ENCODE assay signal across 16 cellular contexts in the genomic region with DNA sequence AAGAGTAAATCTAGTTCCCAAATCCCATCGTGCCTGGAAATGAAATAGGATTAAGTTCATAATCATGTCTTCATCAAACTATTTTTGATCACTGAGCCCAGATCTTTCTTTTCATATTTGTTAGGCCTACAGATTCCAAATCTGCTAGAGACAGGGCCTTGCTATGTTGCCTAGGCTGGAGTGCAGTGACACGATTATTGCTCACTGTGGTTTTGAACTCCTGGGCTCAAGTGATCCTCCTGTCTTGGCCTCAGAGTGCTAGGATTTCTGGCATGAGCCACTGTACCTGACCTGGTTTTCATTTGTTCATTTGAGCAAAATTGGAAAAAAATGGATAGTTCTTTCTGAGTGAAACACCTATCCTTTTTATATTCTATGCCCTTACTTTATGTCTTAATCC. TPM values are rescaled to one million over a fixed set of nuclear protein-coding genes. Genes with fewer than 3 reads are reported as not detected.
DNase-seq lines count a peak whose midpoint lies in the region; ATAC-seq lines count a peak whose summit lies in the region.
"Had no signal": no experiment of that assay in that cellular context is flagged by ENCODE, and none has a peak within 500 bp of the region (broad histone marks: within the 10 kb centered on the region; RNA-seq: fewer than 3 reads in every experiment).

No MANE protein-coding gene starts in this region.

- intact Hi-C loops in activated naive CD4-positive, alpha-beta T cell treated with anti-CD3 and anti-CD28 coated beads for 36 hours (cut with micrococcal nuclease) = loop anchor here (1.0 to 10.0 kb wide), 2 partner anchors 8 to 1964 kb away; partner anchors contain the start of gene ZNF644

- no peaks in the 10 kb centered on the region for H3K27me3 Mint-ChIP-seq in activated naive CD4-positive, alpha-beta T cell treated with anti-CD3 and anti-CD28 coated beads for 36 hours (ENCODE audit: low read depth)
- H3K27me3 Mint-ChIP-seq in activated naive CD8-positive, alpha-beta T cell treated with anti-CD3 and anti-CD28 coated beads, Interleukin-2, amount 10 ng/mL, durations not matched to agents 7 days and 5 days = no peaks in the 10 kb centered on the region
- no peaks in the 10 kb centered on the region for H3K27me3 Mint-ChIP-seq in stimulated activated memory B cell treated with anti-CD40 and anti-IgM and Interleukin-4, amounts not matched to agents 10 μg/mL and 1 μg/mL and 100 μg/mL, for 72 hours

- peaks cover 54% of the 10 kb centered on the region for H3K4me1 Mint-ChIP-seq in activated naive CD4-positive, alpha-beta T cell treated with anti-CD3 and anti-CD28 coated beads for 36 hours (ENCODE audit: low read depth)
- H3K4me1 Mint-ChIP-seq in activated naive CD8-positive, alpha-beta T cell treated with anti-CD3 and anti-CD28 coated beads, Interleukin-2, amount 10 ng/mL, durations not matched to agents 7 days and 5 days = peaks cover 40% of the 10 kb centered on the region
- H3K4me1 Mint-ChIP-seq in stimulated activated memory B cell treated with anti-CD40 and anti-IgM and Interleukin-4, amounts not matched to agents 10 μg/mL and 1 μg/mL and 100 μg/mL, for 72 hours = peaks cover 57% of the 10 kb centered on the region

- DNase-seq in activated naive CD4-positive, alpha-beta T cell treated with anti-CD3 and anti-CD28 coated beads, Interleukin-2, amount 50 U/mL, for 72 hours (ENCODE audit: low spot score in 2 of 2) = no peak
- no peak for DNase-seq in activated naive CD4-positive, alpha-beta T cell treated with anti-CD3 and anti-CD28 coated beads for 36 hours
- DNase-seq in M059J (ENCODE audit: low read depth) (peak; percentile 33), SKM-1 (lab: John Stamatoyannopoulos, UW; ENCODE audit: unreplicated experiment) (no peak), COLO829 (ENCODE audit: low spot score) (no peak)
- DNase-seq in activated naive CD8-positive, alpha-beta T cell treated with anti-CD3 and anti-CD28 coated beads, Interleukin-2, amount 10 ng/mL, durations not matched to agents 7 days and 5 days = no peak
- DNase-seq: activated effector memory CD4-positive, alpha-beta T cell treated with Interleukin-2 at 50 U/mL for 16 hours; cerebellar nuclear complex; KG1; midbrain; MV-4-11; NCI-H1694; NCI-H69; upper lobe of left lung had no signal

- POLR2A ChIA-PET in activated naive CD8-positive, alpha-beta T cell treated with anti-CD3 and anti-CD28 coated beads, Interleukin-2, amount 10 ng/mL, durations not matched to agents 7 days and 5 days (lab: Charles Lee) = interaction anchor here (1.1 to 5.9 kb wide), 3 partner anchors 10 to 28 kb away, joined by 5 to 91 read pairs (median 7); partner anchors contain the start of gene DIPK1A

- peak in 1 of 2 donors; percentile 73 for ATAC-seq in activated naive CD4-positive, alpha-beta T cell treated with anti-CD3 and anti-CD28 coated beads, Interleukin-2, amount 50 U/mL, for 72 hours
- ATAC-seq in activated naive CD8-positive, alpha-beta T cell treated with anti-CD3 and anti-CD28 coated beads, Interleukin-2, amount 10 ng/mL, durations not matched to agents 7 days and 5 days (ENCODE audit: low read depth) = no peak
- no peak for ATAC-seq in stimulated activated memory B cell treated with anti-CD40 and anti-IgM and Interleukin-4, amounts not matched to agents 10 μg/mL and 1 μg/mL and 100 μg/mL, for 72 hours
- no peak for ATAC-seq in esophagus mucosa

- H3K9me3 Mint-ChIP-seq in activated naive CD4-positive, alpha-beta T cell treated with anti-CD3 and anti-CD28 coated beads, Interleukin-2, amount 50 U/mL, for 72 hours = peaks cover 0 to 4% of the 10 kb centered on the region in 2 donors
- H3K9me3 Mint-ChIP-seq in activated naive CD4-positive, alpha-beta T cell treated with anti-CD3 and anti-CD28 coated beads for 36 hours = no peaks in the 10 kb centered on the region
- H3K9me3 Mint-ChIP-seq in activated naive CD8-positive, alpha-beta T cell treated with anti-CD3 and anti-CD28 coated beads, Interleukin-2, amount 10 ng/mL, durations not matched to agents 7 days and 5 days = no peaks in the 10 kb centered on the region
- no peaks in the 10 kb centered on the region for H3K9me3 Mint-ChIP-seq in stimulated activated memory B cell treated with anti-CD40 and anti-IgM and Interleukin-4, amounts not matched to agents 10 μg/mL and 1 μg/mL and 100 μg/mL, for 72 hours

- peaks cover 0 to 5% of the 10 kb centered on the region in 2 donors for H3K36me3 Mint-ChIP-seq in activated naive CD4-positive, alpha-beta T cell treated with anti-CD3 and anti-CD28 coated beads, Interleukin-2, amount 50 U/mL, for 72 hours
- no peaks in the 10 kb centered on the region for H3K36me3 Mint-ChIP-seq in activated naive CD4-positive, alpha-beta T cell treated with anti-CD3 and anti-CD28 coated beads for 36 hours (ENCODE audit: low read depth)
- H3K36me3 Mint-ChIP-seq in activated naive CD8-positive, alpha-beta T cell treated with anti-CD3 and anti-CD28 coated beads, Interleukin-2, amount 10 ng/mL, durations not matched to agents 7 days and 5 days = peaks cover 6% of the 10 kb centered on the region
- peaks cover 8% of the 10 kb centered on the region for H3K36me3 Mint-ChIP-seq in stimulated activated memory B cell treated with anti-CD40 and anti-IgM and Interleukin-4, amounts not matched to agents 10 μg/mL and 1 μg/mL and 100 μg/mL, for 72 hours

- no peak overlapping the region for H3K4me3 Mint-ChIP-seq in activated naive CD4-positive, alpha-beta T cell treated with anti-CD3 and anti-CD28 coated beads for 36 hours
- H3K4me3 Mint-ChIP-seq in activated naive CD8-positive, alpha-beta T cell treated with anti-CD3 and anti-CD28 coated beads, Interleukin-2, amount 10 ng/mL, durations not matched to agents 7 days and 5 days = no peak overlapping the region
- no peak overlapping the region for H3K4me3 Mint-ChIP-seq in stimulated activated memory B cell treated with anti-CD40 and anti-IgM and Interleukin-4, amounts not matched to agents 10 μg/mL and 1 μg/mL and 100 μg/mL, for 72 hours

- peak overlapping the region; percentile 85 to 93 for H3K27ac Mint-ChIP-seq in activated naive CD4-positive, alpha-beta T cell treated with anti-CD3 and anti-CD28 coated beads, Interleukin-2, amount 50 U/mL, for 72 hours
- no peak overlapping the region for H3K27ac Mint-ChIP-seq in activated naive CD4-positive, alpha-beta T cell treated with anti-CD3 and anti-CD28 coated beads for 36 hours
- peak overlapping the region; percentile 63 for H3K27ac Mint-ChIP-seq in activated naive CD8-positive, alpha-beta T cell treated with anti-CD3 and anti-CD28 coated beads, Interleukin-2, amount 10 ng/mL, durations not matched to agents 7 days and 5 days
- H3K27ac Mint-ChIP-seq in stimulated activated memory B cell treated with anti-CD40 and anti-IgM and Interleukin-4, amounts not matched to agents 10 μg/mL and 1 μg/mL and 100 μg/mL, for 72 hours = peak overlapping the region; percentile 71

- CTCF ChIA-PET in activated naive CD4-positive, alpha-beta T cell treated with anti-CD3 and anti-CD28 coated beads for 36 hours (lab: Charles Lee) = interaction anchor here (1.0 to 2.3 kb wide), 4 partner anchors 8 to 130 kb away, joined by 3 to 14 read pairs (median 6); no protein-coding TSS in a partner anchor

RNA-seq across cellular contexts. Expression of gene DIPK1A, which starts 28.0 kb away (rescaled TPM):
- total RNA-seq in activated naive CD4-positive, alpha-beta T cell treated with anti-CD3 and anti-CD28 coated beads, Interleukin-2, amount 50 U/mL, for 72 hours = 1 to 10 TPM; 5.8 to 8.0 TPM
- total RNA-seq in activated naive CD4-positive, alpha-beta T cell treated with anti-CD3 and anti-CD28 coated beads for 36 hours = 1 to 10 TPM; 4.5 to 5.0 TPM
- 12.7 and 21.5 TPM in 2 replicates for total RNA-seq in M059J (2014; rRNA removed; shearing (Covaris generic))
- total RNA-seq in activated naive CD8-positive, alpha-beta T cell treated with anti-CD3 and anti-CD28 coated beads, Interleukin-2, amount 10 ng/mL, durations not matched to agents 7 days and 5 days = 10 to 100 TPM; 11.6 TPM
- 2.8 TPM for total RNA-seq in esophagus mucosa
